34 cellular contexts compared by ENCODE assay signal in genomic region chr4:71992571-71992970, GRCh38. TPM values are rescaled to one million over a fixed set of nuclear protein-coding genes. Genes with fewer than 3 reads are reported as not detected.
DNase-seq lines count a peak whose midpoint lies in the region; ATAC-seq and TF ChIP-seq lines count a peak whose summit lies in the region.
"Had no signal": no experiment of that assay in that cellular context is flagged by ENCODE, and none has a peak within 500 bp of the region (broad histone marks: within the 10 kb centered on the region; RNA-seq: fewer than 3 reads in every experiment).

No MANE protein-coding gene starts in this region.

- no peaks in the 10 kb centered on the region for H3F3A ChIP-seq in SK-N-SH (replicated peaks; ENCODE audit: insufficient read depth)
- H3F3A ChIP-seq in GM23248 (ENCODE audit: insufficient read depth), result no peaks in the 10 kb centered on the region

- peak; percentile 22 for DNase-seq in HCEC 1CT
- DNase-seq in astrocyte of the cerebellum (ENCODE audit: low read depth), result peak; percentile 90
- peak; percentile 17 for DNase-seq in fibroblast of mammary gland (ENCODE audit: low read depth)
- peak; percentile 12 for DNase-seq in myocyte (ENCODE audit: low read depth)
- no peak for DNase-seq in SK-N-SH
- no peak for DNase-seq in GM23248
- DNase-seq: activated CD4-positive, alpha-beta memory T cell treated with anti-CD3 and anti-CD28 coated beads, Interleukin-2, amount 10 ng/mL, durations not matched to agents 7 days and 5 days; activated CD4-positive, alpha-beta T cell treated with anti-CD3 and anti-CD28 coated beads for 1 hour; activated CD8-positive, alpha-beta memory T cell treated with anti-CD3 and anti-CD28 coated beads, Interleukin-2, amount 50 U/mL, for 48 hours; activated naive CD4-positive, alpha-beta T cell treated with anti-CD3 and anti-CD28 coated beads, Interleukin-2, amount 50 U/mL, for 16 hours; AML-193; amygdala; CD4-positive, alpha-beta memory T cell; cerebellar nuclear complex; dorsolateral prefrontal cortex; glutamatergic neuron; H7; Karpas-422; left ventricle myocardium superior; NCI-H1417 treated with DMSO at 0.1 percent for 48 hours; NCI-H2029 treated with DMSO at 0.1 percent for 48 hours; NCI-H526; PC-9; right lobe of liver; stimulated activated CD4-positive, alpha-beta T cell treated with anti-CD3 and anti-CD28 coated beads, Interleukin-12 subunit alpha, Interleukin-12 subunit beta, amount 100 ng/mL, for 4 hours; stimulated activated CD4-positive, alpha-beta T cell treated with anti-CD3 and anti-CD28 coated beads, Interleukin-2, amount 100 ng/mL, for 48 hours; stimulated activated naive CD8-positive, alpha-beta T cell treated with anti-CD3 and anti-CD28 coated beads, Interleukin-15, amount 100 ng/mL, for 72 hours had no signal

- H4K20me1 ChIP-seq in SK-N-SH (ENCODE audit: insufficient read depth), result no peaks in the 10 kb centered on the region
- no peaks in the 10 kb centered on the region for H4K20me1 ChIP-seq in GM23248 (ENCODE audit: insufficient read depth)

- H3K4me3 ChIP-seq in astrocyte of the cerebellum (ENCODE audit: low read depth, low read length) (no peak overlapping the region), fibroblast of mammary gland (ENCODE audit: control insufficient read depth, low read depth, low read length) (no peak overlapping the region), SK-N-SH (ENCODE audit: low read depth in 2 of 2, low read length in 1 of 2) (no peak overlapping the region), GM23248 (no peak overlapping the region)
- H3K4me3 ChIP-seq: A549, dorsolateral prefrontal cortex, GM12878, PC-9, right lobe of liver had no signal

- H3K9me2 ChIP-seq in SK-N-SH, result no peaks in the 10 kb centered on the region
- H3K9me2 ChIP-seq in GM23248 (ENCODE audit: insufficient read depth), result no peaks in the 10 kb centered on the region

- TF ChIP-seq EP300 in SK-N-SH (IDR thresholded peaks at IDR 0.05; ENCODE audit: borderline replicate concordance in 1 of 2, low read depth in 1 of 2, low read length in 1 of 2), result no peak

- WGBS in SK-N-SH (ENCODE audit: low lambda C conversion rate), result 0% methylated on average over 1 of the region's 1 CpG
- 0% methylated on average over 1 of the region's 1 CpG for WGBS in GM23248 (ENCODE audit: low coverage in 1 of 2, low lambda C conversion rate in 2 of 2, missing lambda C conversion rate in 2 of 2), 2 experiments

- in situ Hi-C loops in astrocyte of the cerebellum (cut with HindIII; ENCODE audit: low sequenced_read_pairs), result no loop called here
- in situ Hi-C loops in GM23248 (cut with MboI), result no loop called here

- H2AFZ ChIP-seq in SK-N-SH (ENCODE audit: low read depth) (no peak overlapping the region), GM23248 (no peak overlapping the region)
- H2AFZ ChIP-seq: PC-9 had no signal

- no peaks in the 10 kb centered on the region for H3K9me3 ChIP-seq in SK-N-SH
- no peaks in the 10 kb centered on the region for H3K9me3 ChIP-seq in GM23248 (ENCODE audit: low read depth)
- H3K9me3 ChIP-seq: A549, right lobe of liver had no signal

- TF ChIP-seq RAD21 in SK-N-SH (IDR thresholded peaks at IDR 0.05; ENCODE audit: low read length), result no peak

- H3K27ac ChIP-seq in SK-N-SH (ENCODE audit: low read depth in 2 of 2, low read length in 1 of 2) (no peak overlapping the region), GM23248 (no peak overlapping the region)
- H3K27ac ChIP-seq: A549, dorsolateral prefrontal cortex, PC-9, right lobe of liver had no signal

- TF ChIP-seq CTCF in astrocyte of the cerebellum (IDR thresholded peaks at IDR 0.05; ENCODE audit: low read depth, low read length, missing control alignments), result no peak
- TF ChIP-seq CTCF in fibroblast of mammary gland (conservative IDR thresholded peaks at IDR 0.05; ENCODE audit: control insufficient read depth, insufficient read depth, low read depth, low read length), result no peak
- no peak for TF ChIP-seq CTCF in SK-N-SH (IDR thresholded peaks at IDR 0.05)

- CTCF ChIA-PET in SK-N-SH (lab: Yijun Ruan, JAX), result no interaction called here

- no peaks in the 10 kb centered on the region for H3K27me3 ChIP-seq in SK-N-SH (ENCODE audit: insufficient read depth)
- no peaks in the 10 kb centered on the region for H3K27me3 ChIP-seq in GM23248 (replicated peaks; ENCODE audit: insufficient read depth)
- H3K27me3 ChIP-seq: dorsolateral prefrontal cortex, right lobe of liver had no signal

- no peaks in the 10 kb centered on the region for H3K4me1 ChIP-seq in SK-N-SH (ENCODE audit: control insufficient read depth in 1 of 2, insufficient read depth in 2 of 2, low read depth in 1 of 2, low read length in 1 of 2)
- no peaks in the 10 kb centered on the region for H3K4me1 ChIP-seq in GM23248 (ENCODE audit: insufficient read depth)
- H3K4me1 ChIP-seq: A549, right lobe of liver had no signal

- no peak overlapping the region for H3K9ac ChIP-seq in SK-N-SH
- H3K9ac ChIP-seq in GM23248, result no peak overlapping the region

- H3K4me2 ChIP-seq in SK-N-SH (no peak overlapping the region), GM23248 (ENCODE audit: unreplicated experiment) (no peak overlapping the region)
- H3K4me2 ChIP-seq: A549, PC-9 had no signal

- POLR2A ChIA-PET in SK-N-SH (lab: Yijun Ruan, JAX), result no interaction called here

- H3K36me3 ChIP-seq in SK-N-SH (replicated peaks in 1 of 2; ENCODE audit: control insufficient read depth in 1 of 2, insufficient read depth in 2 of 2, low read length in 1 of 2) (no peaks in the 10 kb centered on the region), GM23248 (ENCODE audit: low read depth) (no peaks in the 10 kb centered on the region)
- H3K36me3 ChIP-seq: right lobe of liver had no signal

- ATAC-seq in HG03159 (IDR thresholded peaks at IDR 0.05; ENCODE audit: unreplicated experiment), result no peak
- ATAC-seq in HG03280 (IDR thresholded peaks at IDR 0.05; ENCODE audit: unreplicated experiment), result no peak
- ATAC-seq: A549; GM12878; left ventricle myocardium superior; right lobe of liver; Right ventricle myocardium inferior; stimulated activated naive CD8-positive, alpha-beta T cell treated with anti-CD3 and anti-CD28 coated beads, Interleukin-15, amount 100 ng/mL, for 72 hours had no signal

- no peaks in the 10 kb centered on the region for H3K79me2 ChIP-seq in SK-N-SH (ENCODE audit: insufficient read depth)
- no peaks in the 10 kb centered on the region for H3K79me2 ChIP-seq in GM23248 (ENCODE audit: insufficient read depth)

TF ChIP-seq in SK-N-SH, 30 proteins besides CTCF, POLR2A, EP300 and RAD21:
- TF ChIP-seq NRF1 (IDR thresholded peaks at IDR 0.05; ENCODE audit: low read depth, low read length) (no peak), FOXM1 (IDR thresholded peaks at IDR 0.05; ENCODE audit: low read depth) (no peak), USF2 (IDR thresholded peaks at IDR 0.05; ENCODE audit: borderline replicate concordance, low read depth, low read length) (no peak), ELF1 (IDR thresholded peaks at IDR 0.05) (no peak), IRF3 (IDR thresholded peaks at IDR 0.05; ENCODE audit: low read depth, low read length) (no peak), TCF12 (IDR thresholded peaks at IDR 0.05) (no peak), MAX (IDR thresholded peaks at IDR 0.05; ENCODE audit: low read depth) (no peak), PBX3 (IDR thresholded peaks at IDR 0.05) (no peak), RXRA (IDR thresholded peaks at IDR 0.05; ENCODE audit: borderline replicate concordance, low read depth) (no peak)

RNA-seq across cellular contexts. Expression of gene NPFFR2, which starts 39.2 kb away (rescaled TPM):
- not detected in 2 replicates for total RNA-seq in myocyte
- polyA plus RNA-seq in myocyte (2012), result not detected
- polyA plus RNA-seq in SK-N-SH (2012; rRNA removed) (6.2 and 7.8 TPM in 2 replicates), GM23248 (2016; fragmentation: Nextera tagmentation; extraction: Ambion mirVana) (not detected in 2 replicates)
- polyA plus RNA-seq in SK-N-SH (2012; cell fraction: cytosol; rRNA removed), result 8.3 and 9.5 TPM in 2 replicates
- 1.3 and 2.9 TPM in 2 replicates for polyA plus RNA-seq in SK-N-SH (2012; cell fraction: nucleus; rRNA removed)
- not detected in 2 replicates for total RNA-seq in GM23248 (2014; rRNA removed; shearing (Covaris generic))
- total RNA-seq: activated CD4-positive, alpha-beta memory T cell treated with anti-CD3 and anti-CD28 coated beads, Interleukin-2, amount 10 ng/mL, durations not matched to agents 7 days and 5 days; activated T-helper 1 cell treated with anti-CD3 and anti-CD28 coated beads, Interleukin-12 subunit alpha, Interleukin-12 subunit beta, Interleukin-2, Interleukin-4 antibody, amounts not matched to agents 30 ng/mL and 10 ng/mL and 1 ng/mL, durations not matched to agents 14 hours and 24 hours and 36 hours; CD4-positive, alpha-beta memory T cell; GM12878; left ventricle myocardium superior; PC-9; right lobe of liver; Right ventricle myocardium inferior; T-helper 2 cell treated with Interferon-gamma antibody and Interleukin-4, amounts not matched to agents 100 ng/mL and 5 ng/mL, for 36 hours had no signal
- polyA plus RNA-seq: A549; CD4-positive, alpha-beta memory T cell; GM12878 had no signal

Comparison
In these comparisons a context has a peak if more than half of its experiments do, and no peak if none do; other contexts are left out.
1. DNase-seq: peak in HCEC 1CT (single experiment), astrocyte of the cerebellum (single experiment), fibroblast of mammary gland (single experiment) and myocyte (single experiment); none in SK-N-SH (single experiment) and GM23248 (single experiment).